Comparison of ENCODE assay signal across 9 cellular contexts in the genomic region with DNA sequence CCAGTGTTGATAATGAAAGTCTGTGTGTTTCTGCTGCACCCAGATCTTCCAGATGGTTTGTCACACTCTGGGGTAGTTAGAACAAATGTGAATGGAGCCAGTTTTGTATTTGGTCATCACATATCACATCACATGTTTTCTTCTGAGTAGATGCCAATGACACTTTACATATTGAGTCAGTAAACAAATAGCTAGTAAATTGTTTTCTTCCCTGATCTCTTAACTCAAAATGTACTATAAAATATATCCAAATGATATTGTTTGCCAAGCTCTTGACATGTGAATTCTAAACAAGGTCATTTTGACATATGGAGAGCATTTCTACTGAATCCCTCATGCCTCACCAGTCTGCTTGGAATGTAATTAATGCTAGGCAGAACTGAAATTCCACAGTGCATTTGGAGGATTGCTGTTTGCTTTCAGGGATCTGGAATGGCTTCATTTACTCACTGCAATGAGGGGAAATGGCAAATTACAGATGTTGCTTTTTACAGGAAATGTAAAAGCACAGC. TPM values are rescaled to one million over a fixed set of nuclear protein-coding genes. Genes with fewer than 3 reads are reported as not detected.
A peak's percentile ranks its signal among the peaks of the same experiment; 100 is the strongest.
DNase-seq lines count a peak whose midpoint lies in the region; ATAC-seq and TF ChIP-seq lines count a peak whose summit lies in the region.
"Had no signal": no experiment of that assay in that cellular context is flagged by ENCODE, and none has a peak within 500 bp of the region (broad histone marks: within the 10 kb centered on the region; RNA-seq: fewer than 3 reads in every experiment).

No MANE protein-coding gene starts in this region.

- no peak for TF ChIP-seq CTCF in upper lobe of left lung (IDR thresholded peaks at IDR 0.05)

- no peak for TF ChIP-seq EP300 in upper lobe of left lung (IDR thresholded peaks at IDR 0.05)

- ATAC-seq in Right ventricle myocardium inferior (peak; percentile 42), left cardiac atrium (no peak), upper lobe of left lung (ENCODE audit: low FRiP score in 2 of 2) (no peak), HG03039 (IDR thresholded peaks at IDR 0.05; ENCODE audit: unreplicated experiment) (no peak), HG03135 (IDR thresholded peaks at IDR 0.05; ENCODE audit: unreplicated experiment) (no peak)

- DNase-seq in Right ventricle myocardium inferior (ENCODE audit: missing footprints), result no peak
- no peak for DNase-seq in left cardiac atrium
- DNase-seq in dedifferentiated amniotic fluid mesenchymal stem cell (ENCODE audit: extremely low spot score), result peak; percentile 87
- peak; percentile 94 for DNase-seq in medulla oblongata (ENCODE audit: extremely low spot score)
- DNase-seq in upper lobe of left lung, result no peak
- DNase-seq in iPS-NIHi11 (ENCODE audit: low spot score), result no peak
- DNase-seq: central memory CD4-positive, alpha-beta T cell had no signal

- H3K27ac ChIP-seq in upper lobe of left lung, result peak overlapping the region in 3 of 4 donors; percentile 21 to 78 (median 35)

- H3K4me3 ChIP-seq in upper lobe of left lung, result no peak overlapping the region

- H3K27me3 ChIP-seq in upper lobe of left lung, result no peaks in the 10 kb centered on the region

- no peaks in the 10 kb centered on the region for H3K9me3 ChIP-seq in upper lobe of left lung

- H3K4me1 ChIP-seq in upper lobe of left lung, result peaks cover 17 to 38% (median 25%) of the 10 kb centered on the region in 4 donors

- no peak for TF ChIP-seq POLR2A in upper lobe of left lung (IDR thresholded peaks at IDR 0.05)

- intact Hi-C loops in Right ventricle myocardium inferior (cut with DNase I), result no loop called here
- intact Hi-C loops in left cardiac atrium (cut with DNase I), result no loop called here

- peaks cover 0 to 14% (median 0%) of the 10 kb centered on the region in 4 donors for H3K36me3 ChIP-seq in upper lobe of left lung

RNA-seq across cellular contexts. Expression of a gene that starts 45.0 kb away (rescaled TPM):
- total RNA-seq in Right ventricle myocardium inferior (206 TPM), left cardiac atrium (100 to 1,000 TPM; 121 to 146 TPM), upper lobe of left lung (10 to 100 TPM; 20.4 to 81.4 (median 48.5) TPM)

RNA-seq across cellular contexts. Expression of a gene that starts 55.9 kb away (rescaled TPM):
- total RNA-seq in Right ventricle myocardium inferior, result 13.3 TPM
- 10 to 100 TPM; 13.3 to 15.1 TPM for total RNA-seq in left cardiac atrium
- total RNA-seq in upper lobe of left lung, result 10 to 100 TPM; 17.6 to 38.8 (median 23.2) TPM

Comparison
In these comparisons a context has a peak if more than half of its experiments do, and no peak if none do; other contexts are left out.
1. DNase-seq: peak in dedifferentiated amniotic fluid mesenchymal stem cell (single experiment) and medulla oblongata (single experiment); none in Right ventricle myocardium inferior (single experiment), left cardiac atrium (single experiment), upper lobe of left lung (0 of 2) and iPS-NIHi11 (single experiment).